25 cellular contexts compared by ENCODE assay signal in the genomic region with DNA sequence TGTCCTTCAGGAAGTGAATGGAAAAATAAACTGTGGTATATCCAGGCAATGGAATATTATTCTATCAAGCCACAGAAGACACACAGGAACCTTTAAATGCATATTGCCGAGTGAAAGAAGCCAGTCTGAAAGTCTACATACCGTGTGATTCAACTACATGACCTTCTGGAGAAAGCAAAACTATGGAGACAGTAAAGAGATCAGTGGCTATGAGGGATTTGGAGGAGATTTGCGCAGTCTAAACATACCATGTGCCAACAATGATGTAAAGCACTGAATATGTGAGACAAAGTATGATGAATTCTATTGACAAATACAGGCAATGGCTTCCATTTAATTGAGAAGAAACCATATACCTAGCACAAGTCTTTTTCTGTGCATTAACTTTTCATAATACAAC.
"Had no signal": no experiment of that assay in that cellular context is flagged by ENCODE, and none has a peak within 500 bp of the region (broad histone marks: within the 10 kb centered on the region; RNA-seq: fewer than 3 reads in every experiment).

No MANE protein-coding gene starts in this region.

- H3K9me3 ChIP-seq: left ventricle myocardium inferior, ovary, testis, tibial nerve, upper lobe of right lung, vagina had no signal

- H3K4me1 ChIP-seq: foreskin keratinocyte, left ventricle myocardium inferior, neural progenitor cell, testis, tibial nerve, upper lobe of right lung, vagina had no signal

- H3K4me3 ChIP-seq: hepatocyte, left ventricle myocardium inferior, lung, neural progenitor cell, ovary, testis, tibial nerve, upper lobe of right lung, vagina had no signal

- H3K9ac ChIP-seq: neural progenitor cell had no signal

- ATAC-seq: foreskin keratinocyte; left cardiac atrium; natural killer cell treated with Interleukin-12 subunit alpha and Interleukin-12 subunit beta and Interleukin-15 and Interleukin-18, amount 100 ng/mL, for 72 hours; right cardiac atrium; stimulated activated memory B cell treated with anti-CD40 and anti-IgM and Interleukin-4, amounts not matched to agents 10 μg/mL and 1 μg/mL and 100 μg/mL, for 72 hours; upper lobe of right lung had no signal

- H2AFZ ChIP-seq: hepatocyte, neural progenitor cell had no signal

- H3K4me2 ChIP-seq: hepatocyte, neural progenitor cell had no signal

- H3K27ac ChIP-seq: foreskin keratinocyte, hepatocyte, left ventricle myocardium inferior, neural progenitor cell, ovary, testis, tibial nerve, upper lobe of right lung, vagina had no signal

- FAIRE-seq: endothelial cell of umbilical vein, kidney had no signal

- DNase-seq: dermis blood vessel endothelial cell; effector CD4-positive, alpha-beta T cell; endodermal cell; erythroblast; foreskin keratinocyte; head of caudate nucleus; kidney; left cardiac atrium; left ventricle myocardium inferior; mesenchymal stem cell; midbrain; nucleus accumbens; ovary; right cardiac atrium; stimulated activated CD4-positive, alpha-beta T cell treated with anti-CD3 and anti-CD28 coated beads, Interleukin-4, amount 100 ng/mL, for 1 hour; testis; upper lobe of right lung had no signal

- H3K79me2 ChIP-seq: hepatocyte had no signal

- H3K36me3 ChIP-seq: left ventricle myocardium inferior, neural progenitor cell, ovary, tibial nerve, upper lobe of right lung, vagina had no signal

- H3K27me3 ChIP-seq: ovary, testis, tibial nerve, vagina had no signal
